8 cellular contexts compared by ENCODE assay signal in genomic region chr4:7192252-7193039, GRCh38. TPM values are rescaled to one million over a fixed set of nuclear protein-coding genes. Genes with fewer than 3 reads are reported as not detected.
DNase-seq lines count a peak whose midpoint lies in the region; ATAC-seq lines count a peak whose summit lies in the region.

SORCS2 (plus strand) TSS chr4:7192538.

- H3K4me3 ChIP-seq in esophagus (ENCODE audit: low read depth in 1 of 2, low read length in 2 of 2) = peak within 1 kb of the TSS; percentile 49 to 61

- DNase-seq in Ammon's horn (ENCODE audit: low spot score) (peak; percentile 73), NCI-H2171 treated with DMSO at 0.1 percent for 48 hours (lab: John Stamatoyannopoulos, UW) (peak; percentile 42), mucosa of gallbladder (ENCODE audit: low spot score) (peak; percentile 44), HT-29 (ENCODE audit: low spot score) (no peak)
- DNase-seq in activated CD8-positive, alpha-beta memory T cell treated with anti-CD3 and anti-CD28 coated beads, Interleukin-2, amount 50 U/mL, for 4 hours = peak; percentile 31
- DNase-seq in stimulated activated CD8-positive, alpha-beta memory T cell treated with anti-CD3 and anti-CD28 coated beads, Interleukin-7, amount 100 ng/mL, for 24 hours (ENCODE audit: low read depth) = peak; percentile 10

- no peaks in the 10 kb centered on the region for H3K36me3 ChIP-seq in esophagus (ENCODE audit: control insufficient read depth in 2 of 2, insufficient read depth in 2 of 2, low read length in 1 of 2)

- peaks cover 0 to 2% of the 10 kb centered on the region in 2 donors for H3K9me3 ChIP-seq in esophagus (ENCODE audit: control insufficient read depth in 2 of 2, insufficient read depth in 1 of 2, low read depth in 1 of 2, low read length in 1 of 2)

- ATAC-seq in GM19397 (IDR thresholded peaks at IDR 0.05; ENCODE audit: unreplicated experiment) = peak; percentile 74

- 1% methylated on average over 74 to 119 of the region's 119 CpGs for WGBS in esophagus, 2 donors

- peaks cover 0 to 8% of the 10 kb centered on the region in 2 donors for H3K27me3 ChIP-seq in esophagus (ENCODE audit: control insufficient read depth in 1 of 2, insufficient read depth in 2 of 2, low read length in 2 of 2)

- no peak within 1 kb of the TSS for H3K27ac ChIP-seq in esophagus (ENCODE audit: low read depth in 2 of 2, low read length in 1 of 2)

- H3K4me1 ChIP-seq in esophagus (ENCODE audit: control insufficient read depth in 2 of 2, insufficient read depth in 2 of 2, low read length in 1 of 2) = peaks cover 6 to 14% of the 10 kb centered on the region in 2 donors

RNA-seq across cellular contexts. Expression of gene SORCS2, which starts in this region (rescaled TPM):
- polyA plus RNA-seq in esophagus = 1 to 10 TPM; 1.1 to 1.2 TPM
- total RNA-seq in mucosa of gallbladder = 1.7 TPM
- not detected in 2 replicates for total RNA-seq in HT-29 (2014; rRNA removed; shearing (Covaris generic))
